In genomic region chr2:45342-46130, GRCh38 we compare ENCODE assay signal across 10 cellular contexts. TPM values are rescaled to one million over a fixed set of nuclear protein-coding genes. Genes with fewer than 3 reads are reported as not detected.
DNase-seq lines count a peak whose midpoint lies in the region; ATAC-seq and FAIRE-seq lines count a peak whose summit lies in the region.
"Had no signal": no experiment of that assay in that cellular context is flagged by ENCODE, and none has a peak within 500 bp of the region (broad histone marks: within the 10 kb centered on the region; RNA-seq: fewer than 3 reads in every experiment).

No MANE protein-coding gene starts in this region.

- H3K4me3 ChIP-seq in iPS-18c (ENCODE audit: insufficient read depth, low read depth, low read length) (peak overlapping the region; percentile 78), small intestine (ENCODE audit: low read depth in 1 of 2, low read length in 2 of 2) (peak overlapping the region; percentile 60 to 72)
- H3K4me3 ChIP-seq: SK-N-MC had no signal

- in situ Hi-C loops in G401 (cut with HindIII; ENCODE audit: low sequenced_read_pairs), result no loop called here

- no peaks in the 10 kb centered on the region for H3K9me3 Mint-ChIP-seq in activated T-cell treated with anti-CD3 and anti-CD28 coated beads, Interleukin-2, amount 50 U/mL, for 24 hours

- no peaks in the 10 kb centered on the region for H3K36me3 Mint-ChIP-seq in activated T-cell treated with anti-CD3 and anti-CD28 coated beads, Interleukin-2, amount 50 U/mL, for 24 hours (ENCODE audit: low read depth)

- peak overlapping the region; percentile 92 to 96 for H3K27ac ChIP-seq in small intestine (ENCODE audit: low read depth in 1 of 2, low read length in 1 of 2)
- H3K27ac ChIP-seq: SK-N-MC had no signal

- peaks cover 0 to 2% of the 10 kb centered on the region in 2 donors for H3K36me3 ChIP-seq in small intestine (ENCODE audit: control insufficient read depth in 2 of 2, insufficient read depth in 2 of 2, low read length in 2 of 2)

- peak; percentile 13 for ATAC-seq in HG02759 (IDR thresholded peaks at IDR 0.05; ENCODE audit: unreplicated experiment)
- no peak for ATAC-seq in HG02798 (IDR thresholded peaks at IDR 0.05; ENCODE audit: poor library complexity, unreplicated experiment)

- H3K27ac Mint-ChIP-seq in activated T-cell treated with anti-CD3 and anti-CD28 coated beads, Interleukin-2, amount 50 U/mL, for 24 hours, result no peak overlapping the region

- peaks cover 0 to 2% of the 10 kb centered on the region in 2 donors for H3K4me1 ChIP-seq in small intestine (ENCODE audit: control insufficient read depth in 2 of 2, insufficient read depth in 1 of 2, low read depth in 1 of 2, low read length in 1 of 2)

- peaks cover 63% of the 10 kb centered on the region for H3K27me3 Mint-ChIP-seq in activated T-cell treated with anti-CD3 and anti-CD28 coated beads, Interleukin-2, amount 50 U/mL, for 24 hours

- H3K27me3 ChIP-seq in small intestine (ENCODE audit: control insufficient read depth in 2 of 2, insufficient read depth in 2 of 2, low read length in 2 of 2), result peaks cover 0 to 13% of the 10 kb centered on the region in 2 donors

- 3 to 7% (median 5%) methylated on average over 55 to 76 of the region's 76 CpGs for WGBS in small intestine, 3 donors

- H3K9me3 ChIP-seq in iPS-18c (ENCODE audit: control insufficient read depth, insufficient read depth, low read length) (peaks cover 2% of the 10 kb centered on the region), small intestine (ENCODE audit: control insufficient read depth, low read depth) (no peaks in the 10 kb centered on the region)

- FAIRE-seq in small intestine (lab: Jason Lieb, UNC), result no peak

- peak overlapping the region; percentile 66 for H3K4me3 Mint-ChIP-seq in activated T-cell treated with anti-CD3 and anti-CD28 coated beads, Interleukin-2, amount 50 U/mL, for 24 hours

- peaks cover 36% of the 10 kb centered on the region for H3K4me1 Mint-ChIP-seq in activated T-cell treated with anti-CD3 and anti-CD28 coated beads, Interleukin-2, amount 50 U/mL, for 24 hours (ENCODE audit: low read depth)

- DNase-seq in activated T-cell treated with anti-CD3 and anti-CD28 coated beads, Interleukin-2, amount 50 U/mL, for 24 hours, result peak; percentile 41
- DNase-seq in small intestine, result no peak
- no peak for DNase-seq in G401 (ENCODE audit: low spot score)
- DNase-seq in SK-N-DZ (ENCODE audit: low spot score), result no peak
- no peak for DNase-seq in NCI-H2029 (lab: John Stamatoyannopoulos, UW)

RNA-seq across cellular contexts. Expression of gene FAM110C, which starts 0.8 kb away (rescaled TPM):
- polyA plus RNA-seq in small intestine, result 10 to 100 TPM in 2 of 3 donors, 1 to 10 TPM in 1; 6.2 to 14.1 (median 11.9) TPM
- not detected in 2 replicates for total RNA-seq in G401 (2014; rRNA removed; shearing (Covaris generic))
- polyA plus RNA-seq in SK-N-DZ (2014; cell fraction: cytosol; rRNA removed), result not detected in 2 replicates
- not detected in 2 replicates for polyA plus RNA-seq in SK-N-DZ (2014; cell fraction: nucleus; rRNA removed)
- total RNA-seq: fibroblast of villous mesenchyme had no signal
